Comparison of ENCODE assay signal across 2 cellular contexts in the genomic region with DNA sequence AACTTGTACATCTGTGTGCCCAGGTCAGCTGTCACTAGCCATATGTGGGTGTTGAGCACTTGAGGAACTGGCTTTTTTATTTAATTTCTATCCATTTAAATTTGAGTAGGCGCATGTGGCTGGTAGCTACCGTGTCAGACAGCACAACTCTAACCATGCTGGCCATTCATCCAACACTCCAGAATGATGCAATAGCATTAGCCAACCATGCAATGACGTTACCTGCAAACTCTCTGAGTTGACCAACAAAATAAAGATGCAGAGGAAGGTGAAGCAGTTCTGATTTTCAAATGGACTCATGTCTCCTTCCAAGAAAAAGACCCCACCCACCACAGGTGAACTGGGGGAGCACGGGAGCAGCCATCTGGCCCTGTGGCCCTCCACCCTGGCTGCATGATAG.
TF ChIP-seq lines count a peak whose summit lies in the region.

No MANE protein-coding gene starts in this region.

TF ChIP-seq in WTC11, 78 proteins besides CTCF, POLR2A, EP300 and RAD21:
- TF ChIP-seq GABPB1 (CRISPR knock-in tag; IDR thresholded peaks at IDR 0.05), result peak; percentile 92
- TF ChIP-seq, protein P1, sequence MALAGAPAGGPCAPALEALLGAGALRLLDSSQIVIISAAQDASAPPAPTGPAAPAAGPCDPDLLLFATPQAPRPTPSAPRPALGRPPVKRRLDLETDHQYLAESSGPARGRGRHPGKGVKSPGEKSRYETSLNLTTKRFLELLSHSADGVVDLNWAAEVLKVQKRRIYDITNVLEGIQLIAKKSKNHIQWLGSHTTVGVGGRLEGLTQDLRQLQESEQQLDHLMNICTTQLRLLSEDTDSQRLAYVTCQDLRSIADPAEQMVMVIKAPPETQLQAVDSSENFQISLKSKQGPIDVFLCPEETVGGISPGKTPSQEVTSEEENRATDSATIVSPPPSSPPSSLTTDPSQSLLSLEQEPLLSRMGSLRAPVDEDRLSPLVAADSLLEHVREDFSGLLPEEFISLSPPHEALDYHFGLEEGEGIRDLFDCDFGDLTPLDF (CRISPR knock-in tag; IDR thresholded peaks at IDR 0.05), result no peak

TF ChIP-seq in HepG2, 621 proteins besides CTCF, POLR2A, EP300 and RAD21:
- peak; percentile 91 for TF ChIP-seq CEBPB (IDR thresholded peaks at IDR 0.05; ENCODE audit: borderline replicate concordance, low read depth, low read length)
- TF ChIP-seq, protein P2, sequence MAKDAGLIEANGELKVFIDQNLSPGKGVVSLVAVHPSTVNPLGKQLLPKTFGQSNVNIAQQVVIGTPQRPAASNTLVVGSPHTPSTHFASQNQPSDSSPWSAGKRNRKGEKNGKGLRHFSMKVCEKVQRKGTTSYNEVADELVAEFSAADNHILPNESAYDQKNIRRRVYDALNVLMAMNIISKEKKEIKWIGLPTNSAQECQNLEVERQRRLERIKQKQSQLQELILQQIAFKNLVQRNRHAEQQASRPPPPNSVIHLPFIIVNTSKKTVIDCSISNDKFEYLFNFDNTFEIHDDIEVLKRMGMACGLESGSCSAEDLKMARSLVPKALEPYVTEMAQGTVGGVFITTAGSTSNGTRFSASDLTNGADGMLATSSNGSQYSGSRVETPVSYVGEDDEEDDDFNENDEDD (CRISPR knock-in tag; IDR thresholded peaks at IDR 0.05; ENCODE audit: borderline replicate concordance), result no peak
- TF ChIP-seq ATF7 (IDR thresholded peaks at IDR 0.05), result peak; percentile 49; the same call in 1 of the 2 replicates
- no peak for TF ChIP-seq ATF7 (CRISPR knock-in tag; IDR thresholded peaks at IDR 0.05)
- TF ChIP-seq ZNF644 (CRISPR knock-in tag; IDR thresholded peaks at IDR 0.05; ENCODE audit: low read depth), result peak; percentile 59; the same call in 1 of the 2 replicates
- no peak for TF ChIP-seq PAF1 (CRISPR knock-in tag; IDR thresholded peaks at IDR 0.05)
- no peak for TF ChIP-seq ZNF670 (CRISPR knock-in tag; IDR thresholded peaks at IDR 0.05; ENCODE audit: borderline replicate concordance)
- TF ChIP-seq, protein P3, sequence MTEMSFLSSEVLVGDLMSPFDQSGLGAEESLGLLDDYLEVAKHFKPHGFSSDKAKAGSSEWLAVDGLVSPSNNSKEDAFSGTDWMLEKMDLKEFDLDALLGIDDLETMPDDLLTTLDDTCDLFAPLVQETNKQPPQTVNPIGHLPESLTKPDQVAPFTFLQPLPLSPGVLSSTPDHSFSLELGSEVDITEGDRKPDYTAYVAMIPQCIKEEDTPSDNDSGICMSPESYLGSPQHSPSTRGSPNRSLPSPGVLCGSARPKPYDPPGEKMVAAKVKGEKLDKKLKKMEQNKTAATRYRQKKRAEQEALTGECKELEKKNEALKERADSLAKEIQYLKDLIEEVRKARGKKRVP (CRISPR knock-in tag; IDR thresholded peaks at IDR 0.05), result peak in 1 of 2 experiments; percentile 91; a peak in 2 of 4 replicates
- TF ChIP-seq CEBPG (CRISPR knock-in tag; IDR thresholded peaks at IDR 0.05), result peak; percentile 71
